ENCODE assay signal across 16 cellular contexts in genomic region chr5:96922452-96923244, GRCh38. TPM values are rescaled to one million over a fixed set of nuclear protein-coding genes. Genes with fewer than 3 reads are reported as not detected.
DNase-seq lines count a peak whose midpoint lies in the region; ATAC-seq and TF ChIP-seq lines count a peak whose summit lies in the region.
"Had no signal": no experiment of that assay in that cellular context is flagged by ENCODE, and none has a peak within 500 bp of the region (broad histone marks: within the 10 kb centered on the region; RNA-seq: fewer than 3 reads in every experiment).

No MANE protein-coding gene starts in this region.

- no TSS peak for BruUV-seq in OCI-LY7 (replicated peaks; lab: Mats Ljungman, UMichigan)

- in situ Hi-C loops in brain microvascular endothelial cell (cut with HindIII; ENCODE audit: low pct_ligation_motif_present, low sequenced_read_pairs), result no loop called here

- no peak for TF ChIP-seq CTCF in GM12875 (IDR thresholded peaks at IDR 0.05; ENCODE audit: borderline replicate concordance, insufficient read depth, low read depth, low read length)
- no peak for TF ChIP-seq CTCF in OCI-LY7 (conservative IDR thresholded peaks at IDR 0.05; ENCODE audit: low read length)
- TF ChIP-seq CTCF in brain microvascular endothelial cell (IDR thresholded peaks at IDR 0.05; ENCODE audit: low read depth, low read length, missing control alignments), result no peak

- DNase-seq in CD4-positive, alpha-beta memory T cell, result no peak
- DNase-seq in OCI-LY7 (ENCODE audit: low spot score), result peak; percentile 29
- no peak for DNase-seq in naive thymus-derived CD8-positive, alpha-beta T cell
- no peak for DNase-seq in brain microvascular endothelial cell
- DNase-seq in AML-193 (lab: John Stamatoyannopoulos, UW), result no peak
- DNase-seq: activated gamma-delta T cell; CD8-positive, alpha-beta memory T cell; glutamatergic neuron; islet precursor cell; mucosa of descending colon; stimulated activated CD4-positive, alpha-beta T cell treated with anti-CD3 and anti-CD28 coated beads, Interleukin-2, amount 100 ng/mL, for 24 hours; transverse colon had no signal

- H3K9me3 Mint-ChIP-seq in CD4-positive, alpha-beta memory T cell, result no peaks in the 10 kb centered on the region
- no peaks in the 10 kb centered on the region for H3K9me3 Mint-ChIP-seq in naive thymus-derived CD8-positive, alpha-beta T cell
- H3K9me3 Mint-ChIP-seq: CD8-positive, alpha-beta memory T cell had no signal

- H3K4me1 Mint-ChIP-seq in CD4-positive, alpha-beta memory T cell, result peaks cover 12 to 22% (median 16%) of the 10 kb centered on the region in 4 donors
- H3K4me1 Mint-ChIP-seq in naive thymus-derived CD8-positive, alpha-beta T cell, result peaks cover 16 to 67% (median 43%) of the 10 kb centered on the region in 4 donors

- POLR2A ChIA-PET in CD4-positive, alpha-beta memory T cell (lab: Charles Lee; ENCODE audit: partially characterized antibody), result interaction anchor here (2.6 kb wide), 1 partner anchor 14 kb away, joined by 13 read pairs; the partner anchor contains the start of gene LNPEP
- POLR2A ChIA-PET in OCI-LY7 (lab: Charles Lee), result interaction anchor here (0.5 to 2.8 kb wide), 11 partner anchors 10 to 239 kb away, joined by 3 to 28 read pairs (median 5); partner anchors contain the start of gene ERAP2
- POLR2A ChIA-PET in naive thymus-derived CD8-positive, alpha-beta T cell (lab: Charles Lee), result interaction anchor here (1.2 to 2.8 kb wide), 3 partner anchors 12 to 114 kb away, joined by 3 to 50 read pairs (median 16); partner anchors contain the start of genes ERAP1 and LNPEP

- peaks cover 7% of the 10 kb centered on the region for H3K36me3 ChIP-seq in CD4-positive, alpha-beta memory T cell (ENCODE audit: insufficient read depth, low read length)
- H3K36me3 ChIP-seq in OCI-LY7 (ENCODE audit: insufficient read depth, low read length) (peaks cover 22% of the 10 kb centered on the region), brain microvascular endothelial cell (replicated peaks) (no peaks in the 10 kb centered on the region)
- H3K36me3 ChIP-seq: SJSA1 had no signal

- H3K27me3 ChIP-seq in CD4-positive, alpha-beta memory T cell (ENCODE audit: insufficient read depth, low read length), result no peaks in the 10 kb centered on the region
- H3K27me3 ChIP-seq in brain microvascular endothelial cell (replicated peaks), result no peaks in the 10 kb centered on the region
- H3K27me3 ChIP-seq: SJSA1, transverse colon had no signal

- CTCF ChIA-PET in CD4-positive, alpha-beta memory T cell (lab: Charles Lee; ENCODE audit: partially characterized antibody), result interaction anchor here (0.9 to 1.6 kb wide), 4 partner anchors 23 to 54 kb away, joined by 3 to 4 read pairs (median 3); no protein-coding TSS in a partner anchor
- CTCF ChIA-PET in OCI-LY7 (lab: Charles Lee; ENCODE audit: unreplicated experiment), result interaction anchor here (0.6 kb wide), 1 partner anchor 50 kb away, joined by 4 read pairs; no protein-coding TSS in a partner anchor

- H3K4me2 ChIP-seq in OCI-LY7 (ENCODE audit: low read length), result peak overlapping the region; percentile 66

- no peaks in the 10 kb centered on the region for H3K9me2 ChIP-seq in OCI-LY7 (ENCODE audit: insufficient read depth, low read length)

- intact Hi-C loops in CD4-positive, alpha-beta memory T cell (cut with micrococcal nuclease), result no loop called here
- intact Hi-C loops in OCI-LY7 (cut with micrococcal nuclease; ENCODE audit: unreplicated experiment), result no loop called here

- ATAC-seq in naive thymus-derived CD8-positive, alpha-beta T cell, result no peak
- no peak for ATAC-seq in HG02759 (IDR thresholded peaks at IDR 0.05; ENCODE audit: unreplicated experiment)
- ATAC-seq: HepG2, mucosa of descending colon had no signal

- no peaks in the 10 kb centered on the region for H3K9me3 ChIP-seq in CD4-positive, alpha-beta memory T cell (ENCODE audit: control insufficient read depth in 1 of 2, low read length in 2 of 2)
- no peaks in the 10 kb centered on the region for H3K9me3 ChIP-seq in OCI-LY7 (ENCODE audit: low read length)
- H3K9me3 ChIP-seq: mucosa of descending colon, SJSA1, transverse colon had no signal

- peak overlapping the region in 4 of 8 donors; percentile 18 to 46 (median 38) for H3K4me3 Mint-ChIP-seq in CD4-positive, alpha-beta memory T cell
- H3K4me3 Mint-ChIP-seq in naive thymus-derived CD8-positive, alpha-beta T cell, result peak overlapping the region in 1 of 10 donors; percentile 3
- H3K4me3 Mint-ChIP-seq: CD8-positive, alpha-beta memory T cell had no signal

- H3K4me1 ChIP-seq in CD4-positive, alpha-beta memory T cell (ENCODE audit: insufficient read depth, low read length), result peaks cover 9% of the 10 kb centered on the region
- H3K4me1 ChIP-seq in OCI-LY7 (ENCODE audit: insufficient read depth, low read length, poor library complexity, severe bottlenecking), result peaks cover 43% of the 10 kb centered on the region
- H3K4me1 ChIP-seq: SJSA1 had no signal

- peaks cover 21 to 45% of the 10 kb centered on the region in 2 donors for H3K36me3 Mint-ChIP-seq in CD4-positive, alpha-beta memory T cell
- peaks cover 0 to 31% (median 25%) of the 10 kb centered on the region in 3 donors for H3K36me3 Mint-ChIP-seq in naive thymus-derived CD8-positive, alpha-beta T cell

- H3K27ac ChIP-seq in CD4-positive, alpha-beta memory T cell (ENCODE audit: low read depth, low read length), result no peak overlapping the region
- H3K27ac ChIP-seq in OCI-LY7 (ENCODE audit: low read depth, low read length, poor library complexity, severe bottlenecking) (peak overlapping the region; percentile 22), brain microvascular endothelial cell (no peak overlapping the region)
- H3K27ac ChIP-seq: SJSA1, transverse colon had no signal

- H3K79me2 ChIP-seq in OCI-LY7 (ENCODE audit: insufficient read depth, low read depth, low read length), result no peaks in the 10 kb centered on the region

- H3K4me3 ChIP-seq in CD4-positive, alpha-beta memory T cell (ENCODE audit: low read length in 2 of 2), result no peak overlapping the region
- peak overlapping the region; percentile 10 for H3K4me3 ChIP-seq in GM12875 (ENCODE audit: low read depth, low read length)
- H3K4me3 ChIP-seq in OCI-LY7 (ENCODE audit: low read depth, low read length, poor library complexity, severe bottlenecking), result peak overlapping the region; percentile 59
- H3K4me3 ChIP-seq in brain microvascular endothelial cell (ENCODE audit: low read depth, low read length), result no peak overlapping the region
- H3K4me3 ChIP-seq: mucosa of descending colon, SJSA1, transverse colon had no signal

- H4K20me1 ChIP-seq in OCI-LY7 (ENCODE audit: insufficient read depth, low read length), result no peaks in the 10 kb centered on the region

- H3K27ac Mint-ChIP-seq in CD4-positive, alpha-beta memory T cell, result peak overlapping the region in 5 of 7 donors; percentile 21 to 83 (median 68)
- H3K27ac Mint-ChIP-seq in naive thymus-derived CD8-positive, alpha-beta T cell, result peak overlapping the region in 9 of 10 donors; percentile 54 to 95 (median 84)

- peak overlapping the region; percentile 60; the same call in 1 of the 2 replicates for H2AFZ ChIP-seq in OCI-LY7 (ENCODE audit: low read length)

- no peaks in the 10 kb centered on the region for H3K27me3 Mint-ChIP-seq in CD4-positive, alpha-beta memory T cell
- H3K27me3 Mint-ChIP-seq in naive thymus-derived CD8-positive, alpha-beta T cell, result no peaks in the 10 kb centered on the region
- H3K27me3 Mint-ChIP-seq: CD8-positive, alpha-beta memory T cell had no signal

RNA-seq across cellular contexts. Expression of gene LNPEP, which starts 13.2 kb away (rescaled TPM):
- total RNA-seq in CD4-positive, alpha-beta memory T cell, result 10 to 100 TPM; 92.5 to 97.3 TPM
- polyA plus RNA-seq in CD4-positive, alpha-beta memory T cell, result 10 to 100 TPM; 23.5 to 38.6 TPM
- total RNA-seq in OCI-LY7 (2014; rRNA removed; shearing (Covaris generic)), result 68.5 and 79.1 TPM in 2 replicates
- total RNA-seq in OCI-LY7 (2022), result 116 and 139 TPM in 2 replicates
- total RNA-seq in naive thymus-derived CD8-positive, alpha-beta T cell, result 100 to 1,000 TPM; 105 to 107 TPM
- polyA plus RNA-seq in naive thymus-derived CD8-positive, alpha-beta T cell, result 10 to 100 TPM; 50.9 to 61.7 (median 52.4) TPM

RNA-seq across cellular contexts. Expression of gene ERAP2, which starts 46.3 kb away (rescaled TPM):
- 100 to 1,000 TPM; 107 to 112 TPM for total RNA-seq in CD4-positive, alpha-beta memory T cell
- 100 to 1,000 TPM in 1 of 2 donors, 1 to 10 TPM in 1; 4.7 to 112 TPM for polyA plus RNA-seq in CD4-positive, alpha-beta memory T cell
- 29.3 and 35.6 TPM in 2 replicates for total RNA-seq in OCI-LY7 (2014; rRNA removed; shearing (Covaris generic))
- 19.5 and 26.2 TPM in 2 replicates for total RNA-seq in OCI-LY7 (2022)
- total RNA-seq in naive thymus-derived CD8-positive, alpha-beta T cell, result 10 to 100 TPM; 82.9 to 98.6 TPM
- polyA plus RNA-seq in naive thymus-derived CD8-positive, alpha-beta T cell, result 100 to 1,000 TPM in 1 of 3 donors, 1 to 10 TPM in 2; 6.4 to 126 (median 6.6) TPM

Comparison
In these comparisons a context has a peak if more than half of its experiments do, and no peak if none do; other contexts are left out.
1. H3K4me3 ChIP-seq: peak in GM12875 (single experiment) and OCI-LY7 (single experiment); none in CD4-positive, alpha-beta memory T cell (0 of 2) and brain microvascular endothelial cell (single experiment).